22 cellular contexts compared by ENCODE assay signal in genomic region chr6:88490865-88491264, GRCh38.
DNase-seq lines count a peak whose midpoint lies in the region; ATAC-seq and TF ChIP-seq lines count a peak whose summit lies in the region.
"Had no signal": no experiment of that assay in that cellular context is flagged by ENCODE, and none has a peak within 500 bp of the region (broad histone marks: within the 10 kb centered on the region; RNA-seq: fewer than 3 reads in every experiment).

No MANE protein-coding gene starts in this region.

- no peak overlapping the region for H3K27ac Mint-ChIP-seq in GM23338
- H3K27ac Mint-ChIP-seq: activated CD8-positive, alpha-beta memory T cell treated with anti-CD3 and anti-CD28 coated beads, Interleukin-2, amount 10 ng/mL, durations not matched to agents 7 days and 5 days; activated T-helper 2 cell treated with anti-CD3 and anti-CD28 coated beads, Interferon-gamma antibody, Interleukin-2, Interleukin-4, amounts not matched to agents 10 μg/mL and 5 μg/mL and 100 μg/mL, durations not matched to agents 14 hours and 24 hours and 36 hours had no signal

- H3K9me3 Mint-ChIP-seq in GM23338 = peaks cover 4% of the 10 kb centered on the region; the same call in 1 of the 3 replicates
- H3K9me3 Mint-ChIP-seq: activated T-helper 2 cell treated with anti-CD3 and anti-CD28 coated beads, Interferon-gamma antibody, Interleukin-2, Interleukin-4, amounts not matched to agents 10 μg/mL and 5 μg/mL and 100 μg/mL, durations not matched to agents 14 hours and 24 hours and 36 hours had no signal

- DNase-seq in GM23338 (ENCODE audit: low spot score) (no peak), astrocyte of the hippocampus (ENCODE audit: low read depth, low spot score) (peak; percentile 75), kidney epithelial cell (ENCODE audit: low read depth) (peak; percentile 26), testis (peak; percentile 33), NCI-H69 (lab: John Stamatoyannopoulos, UW) (no peak)
- no peak for DNase-seq in activated CD8-positive, alpha-beta memory T cell treated with anti-CD3 and anti-CD28 coated beads for 24 hours
- DNase-seq: activated CD4-positive, CD25-positive, alpha-beta regulatory T cell treated with anti-CD3 and anti-CD28 coated beads, Interleukin-2, amount 50 U/mL, for 72 hours; activated CD8-positive, alpha-beta memory T cell treated with anti-CD3 and anti-CD28 coated beads, Interleukin-2, amount 10 ng/mL, durations not matched to agents 7 days and 5 days; Caco-2; foreskin melanocyte; left ventricle myocardium inferior; NCI-H2171; NCI-H774; nucleus accumbens; right cardiac atrium; SK-N-SH; stimulated activated naive CD4-positive, alpha-beta T cell treated with Interleukin-2 at 50 U/mL for 16 hours; T-helper 9 cell; trophoblast cell had no signal

- no peak for ATAC-seq in GM23338
- ATAC-seq in HG02884 (IDR thresholded peaks at IDR 0.05; ENCODE audit: unreplicated experiment) = no peak
- ATAC-seq: activated CD8-positive, alpha-beta memory T cell treated with anti-CD3 and anti-CD28 coated beads, Interleukin-2, amount 10 ng/mL, durations not matched to agents 7 days and 5 days had no signal

- intact Hi-C loops in testis (cut with DNase I; ENCODE audit: low total_unique reads) = no loop called here

- no peaks in the 10 kb centered on the region for H3K27me3 Mint-ChIP-seq in GM23338 (ENCODE audit: insufficient read depth, low read depth, poor library complexity)

- WGBS in testis, 2 donors = 45 to 55% methylated on average over 3 of the region's 3 CpGs

- 0 out of 3 replicates have a peak, but pooled peaks cover 4% of the 10 kb centered on the region for H3K36me3 Mint-ChIP-seq in GM23338 (ENCODE audit: low read depth)
- H3K36me3 Mint-ChIP-seq: activated CD8-positive, alpha-beta memory T cell treated with anti-CD3 and anti-CD28 coated beads, Interleukin-2, amount 10 ng/mL, durations not matched to agents 7 days and 5 days had no signal

- H3K27me3 ChIP-seq in GM23338 (ENCODE audit: insufficient read depth) (no peaks in the 10 kb centered on the region), kidney epithelial cell (ENCODE audit: control insufficient read depth, insufficient read depth, low read length) (no peaks in the 10 kb centered on the region), testis (no peaks in the 10 kb centered on the region)
- H3K27me3 ChIP-seq: adrenal gland had no signal

- TF ChIP-seq CTCF in GM23338 (conservative IDR thresholded peaks at IDR 0.05; ENCODE audit: low read depth in 2 of 2) = no peak
- TF ChIP-seq CTCF in kidney epithelial cell (IDR thresholded peaks at IDR 0.05; ENCODE audit: insufficient read depth, low read length, poor library complexity, severe bottlenecking) = no peak
- no peak for TF ChIP-seq CTCF in testis (IDR thresholded peaks at IDR 0.05)

- no peak overlapping the region for H3K27ac ChIP-seq in GM23338 (ENCODE audit: low read depth)
- H3K27ac ChIP-seq in testis = peak overlapping the region in 1 of 2 donors; percentile 2
- H3K27ac ChIP-seq: left ventricle myocardium inferior had no signal

- no peaks in the 10 kb centered on the region for H4K20me1 ChIP-seq in GM23338 (replicated peaks; ENCODE audit: insufficient read depth)

- H3K9me3 ChIP-seq in testis = no peaks in the 10 kb centered on the region
- H3K9me3 ChIP-seq: adrenal gland, Caco-2, SK-N-SH had no signal

- H3K4me2 ChIP-seq in GM23338 = no peak overlapping the region
- H3K4me2 ChIP-seq: SK-N-SH had no signal

- H3K36me3 ChIP-seq in GM23338 (ENCODE audit: insufficient read depth) = no peaks in the 10 kb centered on the region
- H3K36me3 ChIP-seq in kidney epithelial cell (ENCODE audit: control insufficient read depth, insufficient read depth, low read length) = no peaks in the 10 kb centered on the region
- no peaks in the 10 kb centered on the region for H3K36me3 ChIP-seq in testis (ENCODE audit: low read depth, missing control alignments)
- H3K36me3 ChIP-seq: adrenal gland, left ventricle myocardium inferior had no signal

- H3K4me1 ChIP-seq in GM23338 (ENCODE audit: insufficient read depth) = no peaks in the 10 kb centered on the region
- peaks cover 3% of the 10 kb centered on the region for H3K4me1 ChIP-seq in testis
- H3K4me1 ChIP-seq: adrenal gland, Caco-2, left ventricle myocardium inferior had no signal

- no peaks in the 10 kb centered on the region for H3K79me2 ChIP-seq in GM23338 (replicated peaks; ENCODE audit: insufficient read depth)

- peaks cover 3% of the 10 kb centered on the region; the same call in 1 of the 3 replicates for H3K4me1 Mint-ChIP-seq in GM23338
- H3K4me1 Mint-ChIP-seq: activated CD8-positive, alpha-beta memory T cell treated with anti-CD3 and anti-CD28 coated beads, Interleukin-2, amount 10 ng/mL, durations not matched to agents 7 days and 5 days had no signal

- no peaks in the 10 kb centered on the region for H3K9me2 ChIP-seq in GM23338 (ENCODE audit: insufficient read depth)
- H3K9me2 ChIP-seq: SK-N-SH had no signal

- H2AFZ ChIP-seq in GM23338 = peak overlapping the region; percentile 20; the same call in 1 of the 2 replicates

- H3K4me3 Mint-ChIP-seq in GM23338 = no peak overlapping the region
- H3K4me3 Mint-ChIP-seq: activated CD8-positive, alpha-beta memory T cell treated with anti-CD3 and anti-CD28 coated beads, Interleukin-2, amount 10 ng/mL, durations not matched to agents 7 days and 5 days had no signal

- no peak for TF ChIP-seq POLR2A in testis (IDR thresholded peaks at IDR 0.05)

- H3K4me3 ChIP-seq in GM23338 (no peak overlapping the region), kidney epithelial cell (ENCODE audit: low read depth, low read length) (no peak overlapping the region), testis (no peak overlapping the region)
- H3K4me3 ChIP-seq: adrenal gland, left ventricle myocardium inferior had no signal

- H3F3A ChIP-seq in GM23338 (replicated peaks; ENCODE audit: low read depth) = no peaks in the 10 kb centered on the region

TF ChIP-seq in GM23338, 12 proteins besides CTCF, POLR2A, EP300 and RAD21:
- TF ChIP-seq ZNF114 (CRISPR knock-in tag; IDR thresholded peaks at IDR 0.05) = no peak

Comparison
In these comparisons a context has a peak if more than half of its experiments do, and no peak if none do; other contexts are left out.
1. DNase-seq: peak in astrocyte of the hippocampus (single experiment), kidney epithelial cell (single experiment) and testis (single experiment); none in GM23338 (single experiment), NCI-H69 (single experiment) and activated CD8-positive, alpha-beta memory T cell treated with anti-CD3 and anti-CD28 coated beads for 24 hours (single experiment).